16 cellular contexts compared by ENCODE assay signal in the genomic region with DNA sequence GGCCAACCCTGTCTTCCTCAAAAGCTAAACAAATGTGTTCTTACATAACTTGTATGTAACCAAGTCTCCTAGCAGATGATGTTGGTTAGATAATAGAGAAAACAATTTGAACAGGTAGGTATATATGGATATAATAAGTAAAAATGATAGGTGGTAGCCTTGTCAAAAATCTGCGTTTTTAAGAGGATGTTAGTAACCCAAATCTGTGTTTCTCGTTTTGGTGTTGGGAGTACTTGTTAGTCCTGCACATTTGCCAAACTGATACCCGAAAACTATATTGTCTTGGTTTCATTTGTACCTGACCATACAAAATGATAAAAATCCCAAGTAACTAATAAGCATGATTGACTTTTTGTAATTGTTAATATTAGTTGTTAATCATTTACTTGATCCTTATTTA. TPM values are rescaled to one million over a fixed set of nuclear protein-coding genes. Genes with fewer than 3 reads are reported as not detected.
"Had no signal": no experiment of that assay in that cellular context is flagged by ENCODE, and none has a peak within 500 bp of the region (broad histone marks: within the 10 kb centered on the region; RNA-seq: fewer than 3 reads in every experiment).

No MANE protein-coding gene starts in this region.

- H3K27ac ChIP-seq: breast epithelium, foreskin keratinocyte, testis, VCaP had no signal

- H3K9me3 ChIP-seq: breast epithelium, testis had no signal

- H3K4me3 ChIP-seq: breast epithelium, testis had no signal

- H3K4me1 ChIP-seq: foreskin keratinocyte had no signal

- H3K4me3 Mint-ChIP-seq: nephron; stimulated activated naive CD8-positive, alpha-beta T cell treated with anti-CD3 and anti-CD28 coated beads, Interleukin-15, Interleukin-2, amounts not matched to agents 100 ng/mL and 50 ng/mL, for 24 hours had no signal

- H3K9me3 Mint-ChIP-seq: nephron; stimulated activated naive CD8-positive, alpha-beta T cell treated with anti-CD3 and anti-CD28 coated beads, Interleukin-15, Interleukin-2, amounts not matched to agents 100 ng/mL and 50 ng/mL, for 24 hours; T-cell had no signal

- H3K27me3 ChIP-seq: breast epithelium, foreskin keratinocyte, testis had no signal

- DNase-seq: activated naive CD4-positive, alpha-beta T cell treated with anti-CD3 and anti-CD28 coated beads, Interleukin-2, amount 50 U/mL, for 16 hours; aorta; foreskin keratinocyte; head of caudate nucleus; stimulated activated CD4-positive, alpha-beta T cell treated with anti-CD3 and anti-CD28 coated beads, Interleukin-12 subunit alpha, Interleukin-12 subunit beta, amount 100 ng/mL, for 4 hours; stimulated activated CD4-positive, alpha-beta T cell treated with anti-CD3 and anti-CD28 coated beads, Interleukin-2, amount 100 ng/mL, for 48 hours; T-cell; testis had no signal

- H3K27me3 Mint-ChIP-seq: stimulated activated naive CD8-positive, alpha-beta T cell treated with anti-CD3 and anti-CD28 coated beads, Interleukin-15, Interleukin-2, amounts not matched to agents 100 ng/mL and 50 ng/mL, for 24 hours; T-cell had no signal

- H3K27ac Mint-ChIP-seq: nephron had no signal

- ATAC-seq: foreskin keratinocyte, T-cell had no signal

RNA-seq across cellular contexts. Expression of a gene that starts 22.0 kb away (rescaled TPM):
- total RNA-seq: aorta, breast epithelium, foreskin keratinocyte, lung microvascular endothelial cell, mononuclear cell, osteocyte, testis, urinary bladder had no signal
- polyA plus RNA-seq: aorta, foreskin keratinocyte had no signal
